In genomic region chr5:90510438-90510837, GRCh38 we compare ENCODE assay signal across 11 cellular contexts. TPM values are rescaled to one million over a fixed set of nuclear protein-coding genes. Genes with fewer than 3 reads are reported as not detected.
"Had no signal": no experiment of that assay in that cellular context is flagged by ENCODE, and none has a peak within 500 bp of the region (broad histone marks: within the 10 kb centered on the region; RNA-seq: fewer than 3 reads in every experiment).

No MANE protein-coding gene starts in this region.

- H2AFZ ChIP-seq: GM23248, GM23338 had no signal

- H3K4me2 ChIP-seq: GM23338 had no signal

- ATAC-seq: GM23338, HCT116 had no signal

- H3K9me3 ChIP-seq: HAP-1 had no signal

- FAIRE-seq: H1, H54 had no signal

- H3K9ac ChIP-seq: GM23248 had no signal

- H3K4me3 ChIP-seq: GM23248, GM23338, HAP-1 had no signal

- DNase-seq: GM23248, GOT3, H7, H9, HCEC 1CT, HFFc6 had no signal

- H3K27ac ChIP-seq: GM23248 had no signal

RNA-seq across cellular contexts. Expression of gene ADGRV1, which starts 48.2 kb away (rescaled TPM):
- total RNA-seq: GM23248, HFFc6 had no signal
- polyA plus RNA-seq: GM23248 had no signal
